Comparison of ENCODE assay signal across 28 cellular contexts in genomic region chr7:11294218-11294617, GRCh38.
"Had no signal": no experiment of that assay in that cellular context is flagged by ENCODE, and none has a peak within 500 bp of the region (broad histone marks: within the 10 kb centered on the region; RNA-seq: fewer than 3 reads in every experiment).

No MANE protein-coding gene starts in this region.

- FAIRE-seq: bronchial epithelial cell, endometrium, islet of Langerhans had no signal

- H3K4me1 ChIP-seq: gastrocnemius medialis, left ventricle myocardium inferior, neural progenitor cell, right atrium auricular region, stomach, thyroid gland, upper lobe of left lung, vagina had no signal

- H3K27ac ChIP-seq: gastrocnemius medialis, left ventricle myocardium inferior, neural progenitor cell, right atrium auricular region, stomach, thyroid gland, upper lobe of left lung, vagina had no signal

- H3K9ac ChIP-seq: neural progenitor cell had no signal

- H3K4me3 ChIP-seq: gastrocnemius medialis, left ventricle myocardium inferior, lung, neural progenitor cell, right atrium auricular region, smooth muscle cell, stomach, thyroid gland, upper lobe of left lung, vagina had no signal

- DNase-seq: activated B cell treated with CpG ODN at 0.5 μM for 24 hours; activated CD8-positive, alpha-beta T cell treated with anti-CD3 and anti-CD28 coated beads, Interleukin-2, amount 10 ng/mL, durations not matched to agents 7 days and 5 days; activated naive CD4-positive, alpha-beta T cell; activated T-cell treated with anti-CD3 and anti-CD28 coated beads for 4 hours; activated T-cell treated with anti-CD3 and anti-CD28 coated beads, Interleukin-2, amount 50 U/mL, for 72 hours; dermis blood vessel endothelial cell; effector CD8-positive, alpha-beta T cell; gastrocnemius medialis; glutamatergic neuron; left ventricle myocardium inferior; mesendoderm; natural killer cell; stimulated activated CD4-positive, alpha-beta T cell treated with anti-CD3 and anti-CD28 coated beads, Interleukin-1b, Interleukin-23, amount 100 ng/mL, for 48 hours; stimulated activated CD4-positive, alpha-beta T cell treated with anti-CD3 and anti-CD28 coated beads, Interleukin-4, amount 100 ng/mL, for 4 hours; stimulated activated CD8-positive, alpha-beta memory T cell treated with anti-CD3 and anti-CD28 coated beads, Interleukin-4, amount 100 ng/mL, for 48 hours; stomach; thyroid gland; upper lobe of left lung had no signal

- H3K4me2 ChIP-seq: neural progenitor cell, smooth muscle cell had no signal

- H3K9me3 ChIP-seq: gastrocnemius medialis, right atrium auricular region, stomach, thyroid gland, upper lobe of left lung, vagina had no signal

- H3K27me3 ChIP-seq: gastrocnemius medialis, neural progenitor cell, right atrium auricular region, stomach, thyroid gland, upper lobe of left lung, vagina had no signal

- H3K36me3 ChIP-seq: gastrocnemius medialis, left ventricle myocardium inferior, neural progenitor cell, right atrium auricular region, stomach, thyroid gland, upper lobe of left lung, vagina had no signal

- H2AFZ ChIP-seq: neural progenitor cell had no signal

- ATAC-seq: activated CD8-positive, alpha-beta T cell treated with anti-CD3 and anti-CD28 coated beads, Interleukin-2, amount 10 ng/mL, durations not matched to agents 7 days and 5 days; activated naive CD4-positive, alpha-beta T cell treated with anti-CD3 and anti-CD28 coated beads, Interleukin-2, amount 50 U/mL, for 72 hours; activated T-cell treated with anti-CD3 and anti-CD28 coated beads, Interleukin-2, amount 50 U/mL, for 72 hours; gastrocnemius medialis; natural killer cell; stimulated activated memory B cell treated with anti-CD40 and anti-IgM and Interleukin-4, amounts not matched to agents 10 μg/mL and 1 μg/mL and 100 μg/mL, for 72 hours had no signal
